8 cellular contexts compared by ENCODE assay signal in the genomic region with DNA sequence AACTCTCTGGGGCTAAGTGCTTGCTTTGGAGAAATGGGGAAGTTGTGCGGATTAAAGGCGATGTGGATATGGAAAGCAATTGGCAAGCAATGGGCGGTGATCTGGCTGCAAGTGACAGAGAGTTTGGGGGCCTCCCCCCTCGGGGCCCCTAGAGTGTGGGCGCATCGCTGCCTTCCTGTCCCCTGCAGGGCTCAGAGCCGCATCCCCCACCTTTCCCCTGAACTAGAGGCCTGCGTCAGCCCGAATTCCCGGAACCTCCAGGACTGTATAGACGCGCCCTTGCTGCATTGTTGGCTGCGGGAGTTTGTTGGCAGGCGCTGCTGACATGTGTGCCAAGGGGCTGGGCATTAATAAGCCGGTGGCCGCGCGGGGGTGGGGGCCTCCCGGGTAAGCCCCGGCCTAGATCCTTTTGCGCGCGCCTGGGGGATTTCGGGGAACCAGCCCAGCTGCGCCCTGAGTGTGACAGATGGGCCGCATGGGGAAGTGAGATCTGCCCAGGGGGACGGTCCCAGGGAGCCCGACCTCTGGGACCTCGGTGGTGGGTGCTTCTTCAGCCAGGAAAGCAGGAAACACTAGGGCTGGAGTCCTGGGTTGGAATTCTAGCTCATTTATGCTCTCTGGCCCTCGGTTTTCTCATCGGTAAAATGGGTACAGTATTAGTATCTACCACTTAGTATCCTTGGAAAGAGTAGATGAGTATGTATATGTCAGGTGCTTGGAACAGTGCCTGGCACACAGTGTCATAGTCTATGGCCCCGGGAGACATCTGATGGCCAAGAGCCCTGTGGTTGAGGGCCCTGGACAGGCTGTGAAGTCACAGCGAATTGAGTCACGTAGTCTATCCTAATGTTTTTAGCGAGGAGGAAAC.
DNase-seq lines count a peak whose midpoint lies in the region; ATAC-seq lines count a peak whose summit lies in the region.

No MANE protein-coding gene starts in this region.

- ATAC-seq in HG03097 (IDR thresholded peaks at IDR 0.05; ENCODE audit: low FRiP score, unreplicated experiment) = peak; percentile 44
- peak; percentile 76 for ATAC-seq in stimulated activated effector memory CD8-positive, alpha-beta T cell treated with anti-CD3 and anti-CD28 coated beads, Interleukin-12 subunit alpha, Interleukin-12 subunit beta, amount 100 ng/mL, for 72 hours

- H3K4me1 Mint-ChIP-seq in stimulated activated effector memory CD8-positive, alpha-beta T cell treated with anti-CD3 and anti-CD28 coated beads, Interleukin-12 subunit alpha, Interleukin-12 subunit beta, amount 100 ng/mL, for 72 hours = peaks cover 25% of the 10 kb centered on the region

- peaks cover 7% of the 10 kb centered on the region for H3K36me3 Mint-ChIP-seq in stimulated activated effector memory CD8-positive, alpha-beta T cell treated with anti-CD3 and anti-CD28 coated beads, Interleukin-12 subunit alpha, Interleukin-12 subunit beta, amount 100 ng/mL, for 72 hours

- peak overlapping the region; percentile 87 for H3K4me3 Mint-ChIP-seq in stimulated activated effector memory CD8-positive, alpha-beta T cell treated with anti-CD3 and anti-CD28 coated beads, Interleukin-12 subunit alpha, Interleukin-12 subunit beta, amount 100 ng/mL, for 72 hours

- DNase-seq in NCI-H1417 (lab: John Stamatoyannopoulos, UW) (peak in 2 of 3 experiments; percentile 64 to 70), NCI-H1417 treated with DMSO at 0.1 percent for 48 hours (lab: John Stamatoyannopoulos, UW) (no peak), NOMO-1 (lab: John Stamatoyannopoulos, UW; ENCODE audit: unreplicated experiment in 2 of 2) (peak; percentile 69 to 71), activated T-cell treated with anti-CD3 and anti-CD28 coated beads for 24 hours (ENCODE audit: low read depth) (peak; percentile 63), epithelial cell of prostate (ENCODE audit: low read depth, low spot score) (no peak)
- DNase-seq in stimulated activated effector memory CD8-positive, alpha-beta T cell treated with anti-CD3 and anti-CD28 coated beads, Interleukin-12 subunit alpha, Interleukin-12 subunit beta, amount 100 ng/mL, for 72 hours (ENCODE audit: low spot score in 2 of 2) = peak; percentile 52 to 86

- H3K9ac ChIP-seq in mucosa of rectum (ENCODE audit: low read depth in 1 of 2, low read length in 2 of 2) = peak overlapping the region; percentile 74 to 75

- no peaks in the 10 kb centered on the region for H3K27me3 ChIP-seq in mucosa of rectum (ENCODE audit: control insufficient read depth in 2 of 2, insufficient read depth in 2 of 2, low read length in 2 of 2)

- H3K27ac ChIP-seq in epithelial cell of prostate (peak overlapping the region; percentile 65), mucosa of rectum (ENCODE audit: low read depth in 2 of 2, low read length in 2 of 2) (peak overlapping the region; percentile 75 to 88)

- no peaks in the 10 kb centered on the region for H3K9me3 Mint-ChIP-seq in stimulated activated effector memory CD8-positive, alpha-beta T cell treated with anti-CD3 and anti-CD28 coated beads, Interleukin-12 subunit alpha, Interleukin-12 subunit beta, amount 100 ng/mL, for 72 hours

- no peaks in the 10 kb centered on the region for H3K9me3 ChIP-seq in mucosa of rectum (ENCODE audit: control insufficient read depth in 2 of 2, low read length in 2 of 2)

- H3K36me3 ChIP-seq in mucosa of rectum (ENCODE audit: control insufficient read depth in 2 of 2, insufficient read depth in 2 of 2, low read length in 2 of 2) = peaks cover 2 to 8% of the 10 kb centered on the region in 2 donors

- peaks cover 14 to 22% of the 10 kb centered on the region in 2 donors for H3K4me1 ChIP-seq in mucosa of rectum (ENCODE audit: control insufficient read depth in 2 of 2, insufficient read depth in 2 of 2, low read length in 2 of 2)

- peak overlapping the region; percentile 95 for H3K27ac Mint-ChIP-seq in stimulated activated effector memory CD8-positive, alpha-beta T cell treated with anti-CD3 and anti-CD28 coated beads, Interleukin-12 subunit alpha, Interleukin-12 subunit beta, amount 100 ng/mL, for 72 hours

- peak overlapping the region; percentile 88 to 89 for H3K4me3 ChIP-seq in mucosa of rectum (ENCODE audit: low read length in 2 of 2)

Comparison
In these comparisons a context has a peak if more than half of its experiments do, and no peak if none do; other contexts are left out.
1. DNase-seq: peak in NCI-H1417 (2 of 3), NOMO-1 (2 of 2), activated T-cell treated with anti-CD3 and anti-CD28 coated beads for 24 hours (single experiment) and stimulated activated effector memory CD8-positive, alpha-beta T cell treated with anti-CD3 and anti-CD28 coated beads, Interleukin-12 subunit alpha, Interleukin-12 subunit beta, amount 100 ng/mL, for 72 hours (2 of 2); none in NCI-H1417 treated with DMSO at 0.1 percent for 48 hours (single experiment) and epithelial cell of prostate (single experiment).